5 cellular contexts compared by ENCODE assay signal in the genomic region with DNA sequence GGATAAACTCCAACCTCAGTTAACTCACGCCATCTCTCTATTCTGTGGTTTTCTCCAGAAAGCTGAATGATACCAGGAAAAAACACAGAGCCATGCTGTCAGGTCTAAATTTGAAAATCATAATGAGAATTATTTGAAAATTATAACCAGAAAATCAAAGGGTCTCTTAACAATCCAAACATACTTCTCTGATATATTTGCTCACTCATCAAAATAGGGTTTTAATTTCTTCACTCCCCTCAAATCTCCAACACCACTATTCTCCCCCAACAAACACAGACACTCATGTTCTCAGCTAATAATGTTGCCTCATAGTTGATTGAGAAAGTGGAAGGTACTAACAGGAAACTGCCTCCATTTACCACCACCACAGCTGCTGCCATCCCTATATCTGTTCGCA.
"Had no signal": no experiment of that assay in that cellular context is flagged by ENCODE, and none has a peak within 500 bp of the region (broad histone marks: within the 10 kb centered on the region; RNA-seq: fewer than 3 reads in every experiment).

No MANE protein-coding gene starts in this region.

- H3K27ac ChIP-seq: HL-60 had no signal

- H3K4me3 ChIP-seq: K562 had no signal

- FAIRE-seq: HTR-8/SVneo, K562 had no signal

- DNase-seq: KBM-7, KG1 had no signal

- ATAC-seq: K562 had no signal
